2 cellular contexts compared by ENCODE assay signal in genomic region chr14:106850913-106851825, GRCh38.
TF ChIP-seq lines count a peak whose summit lies in the region.

No MANE protein-coding gene starts in this region.

TF ChIP-seq in SK-N-SH treated with all-trans-retinoic acid at 6 μM for 48 hours, 23 proteins besides CTCF, POLR2A, EP300 and RAD21 (continued from another document):
- no peak for TF ChIP-seq TOX (CRISPR knock-in tag; IDR thresholded peaks at IDR 0.05; ENCODE audit: borderline replicate concordance)
- no peak for TF ChIP-seq GLIS3 (CRISPR knock-in tag; IDR thresholded peaks at IDR 0.05)
- no peak for TF ChIP-seq SNAI2 (CRISPR knock-in tag; IDR thresholded peaks at IDR 0.05)
- TF ChIP-seq CSRNP3 (CRISPR knock-in tag; IDR thresholded peaks at IDR 0.05) = no peak
- no peak for TF ChIP-seq PPARA (CRISPR knock-in tag; IDR thresholded peaks at IDR 0.05; ENCODE audit: borderline replicate concordance)
- TF ChIP-seq ZC3H10 (CRISPR knock-in tag; IDR thresholded peaks at IDR 0.05) = no peak
- no peak for TF ChIP-seq CREB5 (CRISPR knock-in tag; IDR thresholded peaks at IDR 0.05; ENCODE audit: low read depth)
- no peak for TF ChIP-seq OSR1 (CRISPR knock-in tag; IDR thresholded peaks at IDR 0.05)
- no peak for TF ChIP-seq ZNF70 (CRISPR knock-in tag; IDR thresholded peaks at IDR 0.05)
- TF ChIP-seq ZNF565 (CRISPR knock-in tag; conservative IDR thresholded peaks at IDR 0.05; ENCODE audit: low read depth) = no peak
- no peak for TF ChIP-seq CSDC2 (CRISPR knock-in tag; IDR thresholded peaks at IDR 0.05)
- no peak for TF ChIP-seq ZNF8 (CRISPR knock-in tag; IDR thresholded peaks at IDR 0.05)
- no peak for TF ChIP-seq RARB (CRISPR knock-in tag; IDR thresholded peaks at IDR 0.05)
- no peak for TF ChIP-seq ESRRG (CRISPR knock-in tag; IDR thresholded peaks at IDR 0.05)
- TF ChIP-seq TCF4 (CRISPR knock-in tag; IDR thresholded peaks at IDR 0.05; ENCODE audit: borderline replicate concordance) = no peak

TF ChIP-seq in SK-N-SH, 30 proteins besides CTCF, POLR2A, EP300 and RAD21 (continued from another document):
- no peak for TF ChIP-seq IRF3 (IDR thresholded peaks at IDR 0.05; ENCODE audit: low read depth, low read length)
- no peak for TF ChIP-seq RCOR1 (IDR thresholded peaks at IDR 0.05; ENCODE audit: low read length)
